Comparison of ENCODE assay signal across 1 cellular context in the genomic region with DNA sequence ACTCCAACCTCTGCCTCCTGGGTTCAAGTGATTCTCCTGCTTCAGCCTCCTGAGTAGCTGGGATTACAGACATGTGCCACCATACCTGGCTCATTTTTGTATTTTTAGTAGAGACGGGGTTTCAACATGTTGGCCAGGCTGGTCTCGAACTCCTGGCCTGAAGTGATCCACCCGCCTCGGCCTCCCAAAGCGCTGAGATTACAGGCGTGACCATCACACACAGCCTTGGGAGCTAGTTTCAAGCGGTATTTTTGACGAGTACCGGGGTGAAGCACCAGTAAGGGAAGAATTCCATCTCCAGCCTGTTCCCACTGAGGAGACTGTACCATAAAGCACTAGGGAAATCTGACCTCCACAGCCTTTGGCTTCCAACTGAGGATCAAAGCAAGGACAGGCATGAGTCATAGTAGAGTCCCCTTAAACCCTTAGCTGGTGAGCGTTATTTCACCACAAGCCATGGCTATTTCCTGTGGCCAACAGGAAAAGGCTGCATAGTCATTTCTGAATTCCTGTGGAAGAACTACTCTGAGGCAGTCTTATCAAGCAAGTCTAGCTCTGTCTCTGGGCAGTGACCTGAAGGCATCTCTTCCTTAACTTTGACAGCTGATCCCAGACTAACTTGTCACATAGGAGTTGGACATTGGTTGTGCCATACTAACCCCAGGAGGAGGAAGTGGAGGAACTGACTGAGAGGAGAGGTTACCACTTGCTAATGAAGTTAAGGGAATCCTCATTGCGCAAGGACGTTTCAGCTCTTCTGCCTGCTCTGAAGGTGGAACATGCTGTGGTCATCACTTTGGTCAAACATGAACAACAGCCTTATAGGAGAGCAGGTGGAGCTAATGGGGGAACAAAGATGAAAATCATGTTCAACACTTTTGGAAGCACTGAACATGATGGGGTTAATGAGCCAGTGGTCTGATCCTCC.
A peak's percentile ranks its signal among the peaks of the same experiment; 100 is the strongest.
TF ChIP-seq lines count a peak whose summit lies in the region.

No MANE protein-coding gene starts in this region.

TF ChIP-seq in HepG2, 621 proteins besides CTCF, POLR2A, EP300 and RAD21 (continued from another document and continues in another):
- TF ChIP-seq, protein P1, sequence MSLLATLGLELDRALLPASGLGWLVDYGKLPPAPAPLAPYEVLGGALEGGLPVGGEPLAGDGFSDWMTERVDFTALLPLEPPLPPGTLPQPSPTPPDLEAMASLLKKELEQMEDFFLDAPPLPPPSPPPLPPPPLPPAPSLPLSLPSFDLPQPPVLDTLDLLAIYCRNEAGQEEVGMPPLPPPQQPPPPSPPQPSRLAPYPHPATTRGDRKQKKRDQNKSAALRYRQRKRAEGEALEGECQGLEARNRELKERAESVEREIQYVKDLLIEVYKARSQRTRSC (CRISPR knock-in tag; IDR thresholded peaks at IDR 0.05; ENCODE audit: low read depth): no peak
- TF ChIP-seq, protein P2, sequence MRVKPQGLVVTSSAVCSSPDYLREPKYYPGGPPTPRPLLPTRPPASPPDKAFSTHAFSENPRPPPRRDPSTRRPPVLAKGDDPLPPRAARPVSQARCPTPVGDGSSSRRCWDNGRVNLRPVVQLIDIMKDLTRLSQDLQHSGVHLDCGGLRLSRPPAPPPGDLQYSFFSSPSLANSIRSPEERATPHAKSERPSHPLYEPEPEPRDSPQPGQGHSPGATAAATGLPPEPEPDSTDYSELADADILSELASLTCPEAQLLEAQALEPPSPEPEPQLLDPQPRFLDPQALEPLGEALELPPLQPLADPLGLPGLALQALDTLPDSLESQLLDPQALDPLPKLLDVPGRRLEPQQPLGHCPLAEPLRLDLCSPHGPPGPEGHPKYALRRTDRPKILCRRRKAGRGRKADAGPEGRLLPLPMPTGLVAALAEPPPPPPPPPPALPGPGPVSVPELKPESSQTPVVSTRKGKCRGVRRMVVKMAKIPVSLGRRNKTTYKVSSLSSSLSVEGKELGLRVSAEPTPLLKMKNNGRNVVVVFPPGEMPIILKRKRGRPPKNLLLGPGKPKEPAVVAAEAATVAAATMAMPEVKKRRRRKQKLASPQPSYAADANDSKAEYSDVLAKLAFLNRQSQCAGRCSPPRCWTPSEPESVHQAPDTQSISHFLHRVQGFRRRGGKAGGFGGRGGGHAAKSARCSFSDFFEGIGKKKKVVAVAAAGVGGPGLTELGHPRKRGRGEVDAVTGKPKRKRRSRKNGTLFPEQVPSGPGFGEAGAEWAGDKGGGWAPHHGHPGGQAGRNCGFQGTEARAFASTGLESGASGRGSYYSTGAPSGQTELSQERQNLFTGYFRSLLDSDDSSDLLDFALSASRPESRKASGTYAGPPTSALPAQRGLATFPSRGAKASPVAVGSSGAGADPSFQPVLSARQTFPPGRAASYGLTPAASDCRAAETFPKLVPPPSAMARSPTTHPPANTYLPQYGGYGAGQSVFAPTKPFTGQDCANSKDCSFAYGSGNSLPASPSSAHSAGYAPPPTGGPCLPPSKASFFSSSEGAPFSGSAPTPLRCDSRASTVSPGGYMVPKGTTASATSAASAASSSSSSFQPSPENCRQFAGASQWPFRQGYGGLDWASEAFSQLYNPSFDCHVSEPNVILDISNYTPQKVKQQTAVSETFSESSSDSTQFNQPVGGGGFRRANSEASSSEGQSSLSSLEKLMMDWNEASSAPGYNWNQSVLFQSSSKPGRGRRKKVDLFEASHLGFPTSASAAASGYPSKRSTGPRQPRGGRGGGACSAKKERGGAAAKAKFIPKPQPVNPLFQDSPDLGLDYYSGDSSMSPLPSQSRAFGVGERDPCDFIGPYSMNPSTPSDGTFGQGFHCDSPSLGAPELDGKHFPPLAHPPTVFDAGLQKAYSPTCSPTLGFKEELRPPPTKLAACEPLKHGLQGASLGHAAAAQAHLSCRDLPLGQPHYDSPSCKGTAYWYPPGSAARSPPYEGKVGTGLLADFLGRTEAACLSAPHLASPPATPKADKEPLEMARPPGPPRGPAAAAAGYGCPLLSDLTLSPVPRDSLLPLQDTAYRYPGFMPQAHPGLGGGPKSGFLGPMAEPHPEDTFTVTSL (CRISPR knock-in tag; IDR thresholded peaks at IDR 0.05; ENCODE audit: borderline replicate concordance): peak; percentile 64; the same call in 1 of the 2 replicates
- no peak for TF ChIP-seq RFX5 (IDR thresholded peaks at IDR 0.05; ENCODE audit: low read depth, low read length)
- TF ChIP-seq, protein P3, sequence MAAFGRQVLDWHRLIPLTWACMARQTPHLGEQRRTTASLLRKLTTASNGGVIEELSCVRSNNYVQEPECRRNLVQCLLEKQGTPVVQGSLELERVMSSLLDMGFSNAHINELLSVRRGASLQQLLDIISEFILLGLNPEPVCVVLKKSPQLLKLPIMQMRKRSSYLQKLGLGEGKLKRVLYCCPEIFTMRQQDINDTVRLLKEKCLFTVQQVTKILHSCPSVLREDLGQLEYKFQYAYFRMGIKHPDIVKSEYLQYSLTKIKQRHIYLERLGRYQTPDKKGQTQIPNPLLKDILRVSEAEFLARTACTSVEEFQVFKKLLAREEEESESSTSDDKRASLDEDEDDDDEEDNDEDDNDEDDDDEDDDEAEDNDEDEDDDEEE (CRISPR knock-in tag; IDR thresholded peaks at IDR 0.05): no peak
- no peak for TF ChIP-seq PCBP2 (optimal IDR thresholded peaks at IDR 0.05; ENCODE audit: low read depth, low read length, poor library complexity, severe bottlenecking)
- no peak for TF ChIP-seq ZNF790 (CRISPR knock-in tag; IDR thresholded peaks at IDR 0.05; ENCODE audit: borderline replicate concordance)
- TF ChIP-seq, protein P4, sequence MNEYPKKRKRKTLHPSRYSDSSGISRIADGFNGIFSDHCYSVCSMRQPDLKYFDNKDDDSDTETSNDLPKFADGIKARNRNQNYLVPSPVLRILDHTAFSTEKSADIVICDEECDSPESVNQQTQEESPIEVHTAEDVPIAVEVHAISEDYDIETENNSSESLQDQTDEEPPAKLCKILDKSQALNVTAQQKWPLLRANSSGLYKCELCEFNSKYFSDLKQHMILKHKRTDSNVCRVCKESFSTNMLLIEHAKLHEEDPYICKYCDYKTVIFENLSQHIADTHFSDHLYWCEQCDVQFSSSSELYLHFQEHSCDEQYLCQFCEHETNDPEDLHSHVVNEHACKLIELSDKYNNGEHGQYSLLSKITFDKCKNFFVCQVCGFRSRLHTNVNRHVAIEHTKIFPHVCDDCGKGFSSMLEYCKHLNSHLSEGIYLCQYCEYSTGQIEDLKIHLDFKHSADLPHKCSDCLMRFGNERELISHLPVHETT (CRISPR knock-in tag; conservative IDR thresholded peaks at IDR 0.05): peak; percentile 62; the same call in 1 of the 2 replicates
- no peak for TF ChIP-seq GTF3A (CRISPR knock-in tag; conservative IDR thresholded peaks at IDR 0.05)
- no peak for TF ChIP-seq CBX2 (IDR thresholded peaks at IDR 0.05; ENCODE audit: low read depth, low read length)
- TF ChIP-seq CBX2 (CRISPR knock-in tag; IDR thresholded peaks at IDR 0.05; ENCODE audit: low read depth): no peak
- no peak for TF ChIP-seq HES4 (CRISPR knock-in tag; IDR thresholded peaks at IDR 0.05; ENCODE audit: borderline replicate concordance)
- no peak for TF ChIP-seq MTA3 (CRISPR knock-in tag; IDR thresholded peaks at IDR 0.05)
- TF ChIP-seq NRL (CRISPR knock-in tag; IDR thresholded peaks at IDR 0.05; ENCODE audit: borderline replicate concordance): no peak
- TF ChIP-seq, protein P5, sequence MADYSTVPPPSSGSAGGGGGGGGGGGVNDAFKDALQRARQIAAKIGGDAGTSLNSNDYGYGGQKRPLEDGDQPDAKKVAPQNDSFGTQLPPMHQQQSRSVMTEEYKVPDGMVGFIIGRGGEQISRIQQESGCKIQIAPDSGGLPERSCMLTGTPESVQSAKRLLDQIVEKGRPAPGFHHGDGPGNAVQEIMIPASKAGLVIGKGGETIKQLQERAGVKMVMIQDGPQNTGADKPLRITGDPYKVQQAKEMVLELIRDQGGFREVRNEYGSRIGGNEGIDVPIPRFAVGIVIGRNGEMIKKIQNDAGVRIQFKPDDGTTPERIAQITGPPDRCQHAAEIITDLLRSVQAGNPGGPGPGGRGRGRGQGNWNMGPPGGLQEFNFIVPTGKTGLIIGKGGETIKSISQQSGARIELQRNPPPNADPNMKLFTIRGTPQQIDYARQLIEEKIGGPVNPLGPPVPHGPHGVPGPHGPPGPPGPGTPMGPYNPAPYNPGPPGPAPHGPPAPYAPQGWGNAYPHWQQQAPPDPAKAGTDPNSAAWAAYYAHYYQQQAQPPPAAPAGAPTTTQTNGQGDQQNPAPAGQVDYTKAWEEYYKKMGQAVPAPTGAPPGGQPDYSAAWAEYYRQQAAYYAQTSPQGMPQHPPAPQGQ (CRISPR knock-in tag; IDR thresholded peaks at IDR 0.05; ENCODE audit: borderline replicate concordance): no peak
- TF ChIP-seq, protein P6, sequence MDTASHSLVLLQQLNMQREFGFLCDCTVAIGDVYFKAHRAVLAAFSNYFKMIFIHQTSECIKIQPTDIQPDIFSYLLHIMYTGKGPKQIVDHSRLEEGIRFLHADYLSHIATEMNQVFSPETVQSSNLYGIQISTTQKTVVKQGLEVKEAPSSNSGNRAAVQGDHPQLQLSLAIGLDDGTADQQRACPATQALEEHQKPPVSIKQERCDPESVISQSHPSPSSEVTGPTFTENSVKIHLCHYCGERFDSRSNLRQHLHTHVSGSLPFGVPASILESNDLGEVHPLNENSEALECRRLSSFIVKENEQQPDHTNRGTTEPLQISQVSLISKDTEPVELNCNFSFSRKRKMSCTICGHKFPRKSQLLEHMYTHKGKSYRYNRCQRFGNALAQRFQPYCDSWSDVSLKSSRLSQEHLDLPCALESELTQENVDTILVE (CRISPR knock-in tag; IDR thresholded peaks at IDR 0.05): no peak
- TF ChIP-seq, protein P7, sequence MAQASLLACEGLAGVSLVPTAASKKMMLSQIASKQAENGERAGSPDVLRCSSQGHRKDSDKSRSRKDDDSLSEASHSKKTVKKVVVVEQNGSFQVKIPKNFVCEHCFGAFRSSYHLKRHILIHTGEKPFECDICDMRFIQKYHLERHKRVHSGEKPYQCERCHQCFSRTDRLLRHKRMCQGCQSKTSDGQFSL (CRISPR knock-in tag; IDR thresholded peaks at IDR 0.05): no peak
- TF ChIP-seq, protein P8, sequence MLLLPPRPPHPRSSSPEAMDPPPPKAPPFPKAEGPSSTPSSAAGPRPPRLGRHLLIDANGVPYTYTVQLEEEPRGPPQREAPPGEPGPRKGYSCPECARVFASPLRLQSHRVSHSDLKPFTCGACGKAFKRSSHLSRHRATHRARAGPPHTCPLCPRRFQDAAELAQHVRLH (CRISPR knock-in tag; IDR thresholded peaks at IDR 0.05; ENCODE audit: borderline replicate concordance, low read depth): no peak
- TF ChIP-seq ZNF354B (CRISPR knock-in tag; IDR thresholded peaks at IDR 0.05): no peak
- TF ChIP-seq NBN (conservative IDR thresholded peaks at IDR 0.05): no peak
- no peak for TF ChIP-seq ZNF839 (CRISPR knock-in tag; IDR thresholded peaks at IDR 0.05; ENCODE audit: borderline replicate concordance)
- TF ChIP-seq, protein P9, sequence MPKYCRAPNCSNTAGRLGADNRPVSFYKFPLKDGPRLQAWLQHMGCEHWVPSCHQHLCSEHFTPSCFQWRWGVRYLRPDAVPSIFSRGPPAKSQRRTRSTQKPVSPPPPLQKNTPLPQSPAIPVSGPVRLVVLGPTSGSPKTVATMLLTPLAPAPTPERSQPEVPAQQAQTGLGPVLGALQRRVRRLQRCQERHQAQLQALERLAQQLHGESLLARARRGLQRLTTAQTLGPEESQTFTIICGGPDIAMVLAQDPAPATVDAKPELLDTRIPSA (CRISPR knock-in tag; IDR thresholded peaks at IDR 0.05; ENCODE audit: borderline replicate concordance): no peak
- no peak for TF ChIP-seq MBD4 (IDR thresholded peaks at IDR 0.05; ENCODE audit: borderline replicate concordance, low read length)
- no peak for TF ChIP-seq HCFC1 (IDR thresholded peaks at IDR 0.05; ENCODE audit: low read depth, low read length)
- 0 out of 2 replicates have a peak, but pooled peaks have one; percentile 9 for TF ChIP-seq HMG20B (CRISPR knock-in tag; conservative IDR thresholded peaks at IDR 0.05)
- no peak for TF ChIP-seq ZNF773 (CRISPR knock-in tag; IDR thresholded peaks at IDR 0.05; ENCODE audit: borderline replicate concordance)
- TF ChIP-seq NFE2L2 (IDR thresholded peaks at IDR 0.05; ENCODE audit: low read length): no peak
- peak; percentile 66 for TF ChIP-seq DPF2 (CRISPR knock-in tag; IDR thresholded peaks at IDR 0.05; ENCODE audit: borderline replicate concordance, low read depth)
- TF ChIP-seq, protein P10, sequence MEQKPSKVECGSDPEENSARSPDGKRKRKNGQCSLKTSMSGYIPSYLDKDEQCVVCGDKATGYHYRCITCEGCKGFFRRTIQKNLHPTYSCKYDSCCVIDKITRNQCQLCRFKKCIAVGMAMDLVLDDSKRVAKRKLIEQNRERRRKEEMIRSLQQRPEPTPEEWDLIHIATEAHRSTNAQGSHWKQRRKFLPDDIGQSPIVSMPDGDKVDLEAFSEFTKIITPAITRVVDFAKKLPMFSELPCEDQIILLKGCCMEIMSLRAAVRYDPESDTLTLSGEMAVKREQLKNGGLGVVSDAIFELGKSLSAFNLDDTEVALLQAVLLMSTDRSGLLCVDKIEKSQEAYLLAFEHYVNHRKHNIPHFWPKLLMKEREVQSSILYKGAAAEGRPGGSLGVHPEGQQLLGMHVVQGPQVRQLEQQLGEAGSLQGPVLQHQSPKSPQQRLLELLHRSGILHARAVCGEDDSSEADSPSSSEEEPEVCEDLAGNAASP (CRISPR knock-in tag; IDR thresholded peaks at IDR 0.05; ENCODE audit: borderline replicate concordance): peak; percentile 10; the same call in 1 of the 2 replicates
- TF ChIP-seq ZNF572 (CRISPR knock-in tag; IDR thresholded peaks at IDR 0.05): no peak
- TF ChIP-seq, protein P11, sequence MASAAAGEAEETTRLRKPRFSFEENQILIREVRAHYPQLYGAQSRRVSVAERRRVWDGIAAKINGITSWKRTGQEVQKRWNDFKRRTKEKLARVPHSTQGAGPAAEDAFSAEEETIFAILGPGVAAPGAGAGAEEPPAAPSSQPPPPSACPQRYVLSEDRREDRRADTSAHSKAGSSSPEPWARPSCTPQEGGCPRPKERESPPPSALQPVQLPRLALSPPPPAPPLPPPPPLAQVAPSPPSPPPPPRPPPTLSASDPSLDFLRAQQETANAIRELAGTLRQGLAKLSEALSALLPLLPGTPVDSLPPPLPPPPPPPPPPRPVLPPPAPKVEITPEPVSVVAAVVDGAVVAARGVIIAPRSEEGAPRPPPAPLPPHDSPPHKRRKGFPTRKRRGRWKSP (CRISPR knock-in tag; IDR thresholded peaks at IDR 0.05): 0 out of 2 replicates have a peak, but pooled peaks have one; percentile 35
- no peak for TF ChIP-seq ZNF766 (CRISPR knock-in tag; IDR thresholded peaks at IDR 0.05; ENCODE audit: borderline replicate concordance)
- 0 out of 2 replicates have a peak, but pooled peaks have one; percentile 41 for TF ChIP-seq MIXL1 (CRISPR knock-in tag; IDR thresholded peaks at IDR 0.05)
- TF ChIP-seq HNF4A (CRISPR knock-in tag; IDR thresholded peaks at IDR 0.05): no peak
- TF ChIP-seq ZNF619 (CRISPR knock-in tag; IDR thresholded peaks at IDR 0.05): no peak
- no peak for TF ChIP-seq RCOR2 (CRISPR knock-in tag; IDR thresholded peaks at IDR 0.05)
- TF ChIP-seq THAP11 (CRISPR knock-in tag; IDR thresholded peaks at IDR 0.05): peak; percentile 63; the same call in 1 of the 2 replicates
- TF ChIP-seq RFX1 (IDR thresholded peaks at IDR 0.05): no peak
- no peak for TF ChIP-seq ZNF367 (CRISPR knock-in tag; IDR thresholded peaks at IDR 0.05; ENCODE audit: borderline replicate concordance)
- TF ChIP-seq ZNF121 (CRISPR knock-in tag; IDR thresholded peaks at IDR 0.05): no peak
- TF ChIP-seq, protein P12, sequence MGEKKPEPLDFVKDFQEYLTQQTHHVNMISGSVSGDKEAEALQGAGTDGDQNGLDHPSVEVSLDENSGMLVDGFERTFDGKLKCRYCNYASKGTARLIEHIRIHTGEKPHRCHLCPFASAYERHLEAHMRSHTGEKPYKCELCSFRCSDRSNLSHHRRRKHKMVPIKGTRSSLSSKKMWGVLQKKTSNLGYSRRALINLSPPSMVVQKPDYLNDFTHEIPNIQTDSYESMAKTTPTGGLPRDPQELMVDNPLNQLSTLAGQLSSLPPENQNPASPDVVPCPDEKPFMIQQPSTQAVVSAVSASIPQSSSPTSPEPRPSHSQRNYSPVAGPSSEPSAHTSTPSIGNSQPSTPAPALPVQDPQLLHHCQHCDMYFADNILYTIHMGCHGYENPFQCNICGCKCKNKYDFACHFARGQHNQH (CRISPR knock-in tag; IDR thresholded peaks at IDR 0.05): no peak
